In the genomic region with DNA sequence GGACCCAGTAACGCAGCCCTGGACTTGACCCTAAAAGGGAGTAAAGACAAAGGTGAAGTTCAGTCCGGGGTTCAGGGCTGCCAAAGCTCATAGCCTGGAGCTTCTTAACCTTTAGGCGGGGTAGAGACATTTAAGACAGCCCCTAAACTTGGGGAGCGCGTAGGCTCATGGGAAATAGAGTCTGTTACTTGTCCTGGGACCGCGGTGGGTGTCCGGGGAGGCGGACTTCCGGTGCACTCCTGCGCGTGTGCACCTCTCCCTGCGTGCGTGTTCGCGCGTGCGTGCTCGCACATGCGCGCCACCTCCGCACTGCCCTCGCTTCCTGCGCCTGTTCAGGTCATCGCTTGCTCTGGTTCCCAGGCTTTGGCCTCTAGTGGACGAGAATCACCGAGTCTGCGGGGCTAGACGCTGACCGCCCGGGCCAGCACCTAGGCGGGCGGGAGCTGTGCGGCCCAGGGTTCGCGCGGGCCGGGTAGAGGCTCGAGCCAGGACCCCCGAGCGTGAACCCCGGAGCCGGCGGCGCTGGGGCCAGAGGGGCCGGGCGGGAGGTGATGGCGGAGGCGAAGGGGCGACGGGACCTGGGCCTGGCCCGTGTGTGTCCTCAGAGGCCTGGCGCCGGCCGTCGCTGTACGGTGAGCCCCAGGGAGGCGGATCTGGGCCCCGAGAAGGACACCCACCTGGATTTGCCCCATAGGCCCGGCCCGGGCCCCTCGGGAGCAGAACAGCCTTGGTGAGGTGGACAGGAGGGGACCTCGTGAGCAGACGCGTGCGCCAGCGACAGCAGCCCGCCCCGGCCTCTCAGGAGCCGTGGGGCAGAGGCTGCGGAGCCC, we compare ENCODE assay signal across 8 cellular contexts. TPM values are rescaled to one million over a fixed set of nuclear protein-coding genes. Genes with fewer than 3 reads are reported as not detected.
DNase-seq lines count a peak whose midpoint lies in the region; ATAC-seq and TF ChIP-seq lines count a peak whose summit lies in the region.
"Not testable (repeated sequence)": the region's sequence is repeated elsewhere in the genome, so short reads cannot be mapped to it uniquely, and the experiment has no call there.

No MANE protein-coding gene starts in this region.

- H3K36me3 Mint-ChIP-seq in activated T-helper 2 cell treated with anti-CD3 and anti-CD28 coated beads, Interferon-gamma antibody, Interleukin-2, Interleukin-4, amounts not matched to agents 10 μg/mL and 5 μg/mL and 100 μg/mL, durations not matched to agents 14 hours and 24 hours and 36 hours (ENCODE audit: low read depth), result peaks cover 18% of the 10 kb centered on the region
- H3K36me3 Mint-ChIP-seq in natural killer cell treated with Interleukin-12 subunit alpha and Interleukin-12 subunit beta and Interleukin-15 and Interleukin-18, amount 100 ng/mL, for 72 hours, result not testable (repeated sequence)

- H3K4me1 Mint-ChIP-seq in activated T-helper 2 cell treated with anti-CD3 and anti-CD28 coated beads, Interferon-gamma antibody, Interleukin-2, Interleukin-4, amounts not matched to agents 10 μg/mL and 5 μg/mL and 100 μg/mL, durations not matched to agents 14 hours and 24 hours and 36 hours (ENCODE audit: low read depth), result peaks cover 15% of the 10 kb centered on the region
- peaks cover 10 to 19% of the 10 kb centered on the region in 2 donors for H3K4me1 Mint-ChIP-seq in natural killer cell treated with Interleukin-12 subunit alpha and Interleukin-12 subunit beta and Interleukin-15 and Interleukin-18, amount 100 ng/mL, for 72 hours (ENCODE audit: low read depth in 2 of 2)

- TF ChIP-seq CTCF in fibroblast of pulmonary artery (IDR thresholded peaks at IDR 0.05; ENCODE audit: low read length, missing control alignments), result not testable (repeated sequence)

- intact Hi-C loops in activated T-helper 2 cell treated with anti-CD3 and anti-CD28 coated beads, Interferon-gamma antibody, Interleukin-2, Interleukin-4, amounts not matched to agents 10 μg/mL and 5 μg/mL and 100 μg/mL, durations not matched to agents 14 hours and 24 hours and 36 hours (cut with micrococcal nuclease), result not testable (repeated sequence)

- H3K4me3 Mint-ChIP-seq in activated T-helper 2 cell treated with anti-CD3 and anti-CD28 coated beads, Interferon-gamma antibody, Interleukin-2, Interleukin-4, amounts not matched to agents 10 μg/mL and 5 μg/mL and 100 μg/mL, durations not matched to agents 14 hours and 24 hours and 36 hours (ENCODE audit: low read depth), result peak overlapping the region; percentile 93
- H3K4me3 Mint-ChIP-seq in natural killer cell treated with Interleukin-12 subunit alpha and Interleukin-12 subunit beta and Interleukin-15 and Interleukin-18, amount 100 ng/mL, for 72 hours, result peak overlapping the region; percentile 91

- peak overlapping the region; percentile 84 for H3K27ac Mint-ChIP-seq in activated T-helper 2 cell treated with anti-CD3 and anti-CD28 coated beads, Interferon-gamma antibody, Interleukin-2, Interleukin-4, amounts not matched to agents 10 μg/mL and 5 μg/mL and 100 μg/mL, durations not matched to agents 14 hours and 24 hours and 36 hours
- H3K27ac Mint-ChIP-seq in natural killer cell treated with Interleukin-12 subunit alpha and Interleukin-12 subunit beta and Interleukin-15 and Interleukin-18, amount 100 ng/mL, for 72 hours, result peak overlapping the region; percentile 86 to 94

- H3K9me3 Mint-ChIP-seq in activated T-helper 2 cell treated with anti-CD3 and anti-CD28 coated beads, Interferon-gamma antibody, Interleukin-2, Interleukin-4, amounts not matched to agents 10 μg/mL and 5 μg/mL and 100 μg/mL, durations not matched to agents 14 hours and 24 hours and 36 hours; natural killer cell treated with Interleukin-12 subunit alpha and Interleukin-12 subunit beta and Interleukin-15 and Interleukin-18, amount 100 ng/mL, for 72 hours: not testable (repeated sequence)

- not testable (repeated sequence) for H3K27me3 Mint-ChIP-seq in activated T-helper 2 cell treated with anti-CD3 and anti-CD28 coated beads, Interferon-gamma antibody, Interleukin-2, Interleukin-4, amounts not matched to agents 10 μg/mL and 5 μg/mL and 100 μg/mL, durations not matched to agents 14 hours and 24 hours and 36 hours (ENCODE audit: low read depth); natural killer cell treated with Interleukin-12 subunit alpha and Interleukin-12 subunit beta and Interleukin-15 and Interleukin-18, amount 100 ng/mL, for 72 hours

- ATAC-seq in natural killer cell treated with Interleukin-12 subunit alpha and Interleukin-12 subunit beta and Interleukin-15 and Interleukin-18, amount 100 ng/mL, for 72 hours, result peak; percentile 100

- H3K4me3 ChIP-seq in fibroblast of pulmonary artery (replicated peaks; ENCODE audit: low read depth, low read length), result peak overlapping the region; percentile 68

- DNase-seq in EL, result peak; percentile 80
- DNase-seq in H4 (ENCODE audit: low spot score), result peak; percentile 88
- DNase-seq in LHCN-M2 (ENCODE audit: low read depth), result peak; percentile 90
- peak; percentile 97 for DNase-seq in RPMI8226
- peak; percentile 83 for DNase-seq in activated T-helper 2 cell treated with anti-CD3 and anti-CD28 coated beads, Interferon-gamma antibody, Interleukin-2, Interleukin-4, amounts not matched to agents 10 μg/mL and 5 μg/mL and 100 μg/mL, durations not matched to agents 14 hours and 24 hours and 36 hours (ENCODE audit: low spot score)
- peak; percentile 93 for DNase-seq in fibroblast of pulmonary artery (ENCODE audit: low read depth)
- DNase-seq in natural killer cell treated with Interleukin-12 subunit alpha and Interleukin-12 subunit beta and Interleukin-15 and Interleukin-18, amount 100 ng/mL, for 72 hours (ENCODE audit: low spot score), result peak; percentile 93
- peak; percentile 62 to 81 (median 76) for DNase-seq in stimulated activated naive CD4-positive, alpha-beta T cell (lab: John Stamatoyannopoulos, UW)

RNA-seq across cellular contexts. Expression of a gene that starts 6.1 kb away (rescaled TPM):
- not detected in 2 replicates for total RNA-seq in H4 (2014; rRNA removed; shearing (Covaris generic))
- total RNA-seq in LHCN-M2 (2014; rRNA removed), result not detected in 2 replicates
- 0.19 TPM for polyA plus RNA-seq in LHCN-M2 (2012)
- total RNA-seq in activated T-helper 2 cell treated with anti-CD3 and anti-CD28 coated beads, Interferon-gamma antibody, Interleukin-2, Interleukin-4, amounts not matched to agents 10 μg/mL and 5 μg/mL and 100 μg/mL, durations not matched to agents 14 hours and 24 hours and 36 hours, result 0.14 and 0.30 TPM in 2 replicates
- total RNA-seq in natural killer cell treated with Interleukin-12 subunit alpha and Interleukin-12 subunit beta and Interleukin-15 and Interleukin-18, amount 100 ng/mL, for 72 hours, result under 1 TPM; 0.36 to 0.76 TPM

RNA-seq across cellular contexts. Expression of a gene that starts 38.9 kb away (rescaled TPM):
- not detected in 2 replicates for total RNA-seq in H4 (2014; rRNA removed; shearing (Covaris generic))
- total RNA-seq in LHCN-M2 (2014; rRNA removed), result 0.46 TPM in 1 of 2 replicates, not detected in the other
- polyA plus RNA-seq in LHCN-M2 (2012), result not detected
- 1.0 and 1.2 TPM in 2 replicates for total RNA-seq in activated T-helper 2 cell treated with anti-CD3 and anti-CD28 coated beads, Interferon-gamma antibody, Interleukin-2, Interleukin-4, amounts not matched to agents 10 μg/mL and 5 μg/mL and 100 μg/mL, durations not matched to agents 14 hours and 24 hours and 36 hours
- total RNA-seq in natural killer cell treated with Interleukin-12 subunit alpha and Interleukin-12 subunit beta and Interleukin-15 and Interleukin-18, amount 100 ng/mL, for 72 hours, result 1 to 10 TPM; 1.6 to 5.0 TPM

Comparison
In these comparisons a context has a peak if more than half of its experiments do, and no peak if none do; other contexts are left out.
1. Peak in every context shown above with its lines: DNase-seq, ATAC-seq and H3K4me3 ChIP-seq.